Comparison of ENCODE assay signal across 8 cellular contexts in genomic region chr12:31073527-31074332, GRCh38. TPM values are rescaled to one million over a fixed set of nuclear protein-coding genes. Genes with fewer than 3 reads are reported as not detected.
A peak's percentile ranks its signal among the peaks of the same experiment; 100 is the strongest.
DNase-seq lines count a peak whose midpoint lies in the region; ATAC-seq and TF ChIP-seq lines count a peak whose summit lies in the region.
"Not testable (repeated sequence)": the region's sequence is repeated elsewhere in the genome, so short reads cannot be mapped to it uniquely, and the experiment has no call there.

DDX11 (plus strand) TSS chr12:31073860; CDS start chr12:31078394, 4,534 bp downstream.

- H3K9me3 ChIP-seq in breast epithelium, result not testable (repeated sequence)

- H3K27ac ChIP-seq in VCaP (peak within 1 kb of the TSS; percentile 70), breast epithelium (peak within 1 kb of the TSS; percentile 54 to 85)

- ATAC-seq in GM18873 (IDR thresholded peaks at IDR 0.05; ENCODE audit: low FRiP score, unreplicated experiment) (peak; percentile 94), HG03135 (IDR thresholded peaks at IDR 0.05; ENCODE audit: unreplicated experiment) (peak; percentile 95)

- TF ChIP-seq CTCF in VCaP (conservative IDR thresholded peaks at IDR 0.05); breast epithelium (IDR thresholded peaks at IDR 0.05): not testable (repeated sequence)

- not testable (repeated sequence) for H3K36me3 ChIP-seq in breast epithelium

- intact Hi-C loops in breast epithelium (cut with DNase I; ENCODE audit: low total_unique reads), result not testable (repeated sequence)

- in situ Hi-C loops in ACHN (cut with HindIII; ENCODE audit: low pct_ligation_motif_present, low pct_unique_long_range_greater_than_20kb, low sequenced_read_pairs), result not testable (repeated sequence)

- H3K4me1 ChIP-seq in breast epithelium, result not testable (repeated sequence)

- DNase-seq in ACHN (peak; percentile 95), NCI-H2196 treated with DMSO at 0.1 percent for 48 hours (lab: John Stamatoyannopoulos, UW; ENCODE audit: unreplicated experiment) (peak; percentile 80), breast epithelium (ENCODE audit: low spot score in 2 of 2) (peak; percentile 85 to 88), iPS-NIHi7 (ENCODE audit: extremely low spot score) (peak; percentile 82), smooth muscle cell of the brain vasculature (ENCODE audit: low read depth, low spot score) (peak; percentile 67)

- not testable (repeated sequence) for TF ChIP-seq POLR2A in breast epithelium (IDR thresholded peaks at IDR 0.05)

- not testable (repeated sequence) for H3K27me3 ChIP-seq in breast epithelium

- H3K4me3 ChIP-seq in breast epithelium, result peak within 1 kb of the TSS; percentile 54 to 72 (median 56)

RNA-seq across cellular contexts. Expression of gene DDX11, which starts in this region (rescaled TPM):
- 10 to 100 TPM; 16.8 to 26.5 (median 18.2) TPM for total RNA-seq in breast epithelium

Comparison
In these comparisons a context has a peak if more than half of its experiments do, and no peak if none do; other contexts are left out.
1. Peak in every context shown above with its lines: DNase-seq, ATAC-seq, H3K4me3 ChIP-seq and H3K27ac ChIP-seq.